Comparison of ENCODE assay signal across 9 cellular contexts in genomic region chr11:117828641-117829368, GRCh38. TPM values are rescaled to one million over a fixed set of nuclear protein-coding genes. Genes with fewer than 3 reads are reported as not detected.
DNase-seq lines count a peak whose midpoint lies in the region; ATAC-seq, FAIRE-seq and TF ChIP-seq lines count a peak whose summit lies in the region.
"Had no signal": no experiment of that assay in that cellular context is flagged by ENCODE, and none has a peak within 500 bp of the region (broad histone marks: within the 10 kb centered on the region; RNA-seq: fewer than 3 reads in every experiment).

No MANE protein-coding gene starts in this region.

- H3K36me3 Mint-ChIP-seq in activated naive CD4-positive, alpha-beta T cell treated with anti-CD3 and anti-CD28 coated beads, Interleukin-2, amount 50 U/mL, for 72 hours: no peaks in the 10 kb centered on the region

- H3K4me1 ChIP-seq in keratinocyte (ENCODE audit: control insufficient read depth, extremely low read depth, insufficient read depth, low read length): peaks cover 25% of the 10 kb centered on the region

- no peaks in the 10 kb centered on the region for H3K9me3 Mint-ChIP-seq in activated naive CD4-positive, alpha-beta T cell treated with anti-CD3 and anti-CD28 coated beads, Interleukin-2, amount 50 U/mL, for 72 hours

- H4K20me1 ChIP-seq in keratinocyte (ENCODE audit: control insufficient read depth, extremely low read depth, insufficient read depth, low read length): no peaks in the 10 kb centered on the region

- no peak overlapping the region for H2AFZ ChIP-seq in keratinocyte (ENCODE audit: control insufficient read depth, low read length)

- DNase-seq in AG08395 (ENCODE audit: low spot score) (peak; percentile 61), H7 (peak; percentile 58), keratinocyte (ENCODE audit: low read depth, low spot score) (peak; percentile 40), NCI-H1048 (lab: John Stamatoyannopoulos, UW) (no peak)
- DNase-seq in activated naive CD4-positive, alpha-beta T cell treated with anti-CD3 and anti-CD28 coated beads, Interleukin-2, amount 50 U/mL, for 72 hours (ENCODE audit: low spot score in 2 of 2): peak; percentile 74 to 88
- peak; percentile 89 to 92 for DNase-seq in stimulated activated CD8-positive, alpha-beta memory T cell treated with anti-CD3 and anti-CD28 coated beads, Interleukin-15, amount 100 ng/mL, for 4 hours (ENCODE audit: low read depth in 2 of 2)

- TF ChIP-seq CTCF in keratinocyte (optimal IDR thresholded peaks at IDR 0.05 in 1 of 3, IDR thresholded peaks at IDR 0.05 in 1 of 3, conservative IDR thresholded peaks at IDR 0.05 in 1 of 3; ENCODE audit: extremely low read depth in 1 of 3, insufficient read depth in 2 of 3, low read length in 3 of 3): no peak

- peak overlapping the region; percentile 22 to 44 for H3K27ac Mint-ChIP-seq in activated naive CD4-positive, alpha-beta T cell treated with anti-CD3 and anti-CD28 coated beads, Interleukin-2, amount 50 U/mL, for 72 hours

- H3K36me3 ChIP-seq in H7 (replicated peaks; ENCODE audit: control insufficient read depth, insufficient read depth, low read length) (no peaks in the 10 kb centered on the region), keratinocyte (ENCODE audit: control insufficient read depth in 2 of 2, extremely low read depth in 1 of 2, insufficient read depth in 2 of 2, low read length in 2 of 2) (no peaks in the 10 kb centered on the region)

- H3K9ac ChIP-seq in keratinocyte (ENCODE audit: control insufficient read depth, extremely low read depth, insufficient read depth, low read length): no peak overlapping the region

- dilution Hi-C loops in keratinocyte (cut with MboI; ENCODE audit: extremely low pct_ligation_motif_present, low sequenced_read_pairs): no loop called here

- no peak overlapping the region for H3K4me3 ChIP-seq in H7 (ENCODE audit: insufficient read depth, low read depth, low read length)
- H3K4me3 ChIP-seq in keratinocyte (ENCODE audit: control insufficient read depth in 2 of 3, extremely low read depth in 1 of 3, insufficient read depth in 2 of 3, low read depth in 1 of 3, low read length in 3 of 3): no peak overlapping the region

- peak overlapping the region; percentile 28 for H3K4me2 ChIP-seq in keratinocyte (ENCODE audit: control insufficient read depth, extremely low read depth, insufficient read depth, low read depth, low read length)

- no peaks in the 10 kb centered on the region for H3K79me2 ChIP-seq in keratinocyte (ENCODE audit: control insufficient read depth, insufficient read depth, low read length)

- ATAC-seq in SK-N-SH treated with all-trans-retinoic acid at 6 μM for 48 hours (peak; percentile 36), GM19467 (IDR thresholded peaks at IDR 0.05; ENCODE audit: unreplicated experiment) (no peak)
- peak; percentile 97 to 99 for ATAC-seq in activated naive CD4-positive, alpha-beta T cell treated with anti-CD3 and anti-CD28 coated beads, Interleukin-2, amount 50 U/mL, for 72 hours

- no peaks in the 10 kb centered on the region for H3K9me3 ChIP-seq in keratinocyte (ENCODE audit: control insufficient read depth, low read depth, low read length)

- no peaks in the 10 kb centered on the region for H3K27me3 ChIP-seq in H7 (ENCODE audit: control insufficient read depth, insufficient read depth, low read length)
- peaks cover 12% of the 10 kb centered on the region for H3K27me3 ChIP-seq in keratinocyte (ENCODE audit: control insufficient read depth, extremely low read depth, insufficient read depth, low read length)

- no peak for FAIRE-seq in keratinocyte (lab: Jason Lieb, UNC)

- H3K9me1 ChIP-seq in keratinocyte (ENCODE audit: control insufficient read depth, extremely low read depth, insufficient read depth, low read length): no peaks in the 10 kb centered on the region

- no peak overlapping the region for H3K27ac ChIP-seq in keratinocyte (ENCODE audit: control insufficient read depth, insufficient read depth, low read length)

TF ChIP-seq in SK-N-SH treated with all-trans-retinoic acid at 6 μM for 48 hours, 23 proteins besides CTCF, POLR2A, EP300 and RAD21:
- TF ChIP-seq CREB5 (CRISPR knock-in tag; IDR thresholded peaks at IDR 0.05; ENCODE audit: low read depth) (no peak), SNAI2 (CRISPR knock-in tag; IDR thresholded peaks at IDR 0.05) (no peak), ZFP3 (CRISPR knock-in tag; IDR thresholded peaks at IDR 0.05) (no peak), ESRRG (CRISPR knock-in tag; IDR thresholded peaks at IDR 0.05) (no peak), TSHZ2 (CRISPR knock-in tag; IDR thresholded peaks at IDR 0.05) (no peak), CSDC2 (CRISPR knock-in tag; IDR thresholded peaks at IDR 0.05) (no peak), ZNF70 (CRISPR knock-in tag; IDR thresholded peaks at IDR 0.05) (no peak), ZFP30 (CRISPR knock-in tag; IDR thresholded peaks at IDR 0.05) (no peak)

RNA-seq across cellular contexts. Expression of gene FXYD2, which starts 4.3 kb away (rescaled TPM):
- 0.07 and 0.66 TPM in 2 replicates for total RNA-seq in H7 (2014; rRNA removed; shearing (Covaris generic))
- total RNA-seq in activated naive CD4-positive, alpha-beta T cell treated with anti-CD3 and anti-CD28 coated beads, Interleukin-2, amount 50 U/mL, for 72 hours: 1 to 10 TPM; 1.6 to 4.8 TPM
- not detected in 3 replicates for polyA plus RNA-seq in keratinocyte
- not detected for polyA plus RNA-seq in keratinocyte (2011; ENCODE audit: low read depth)
- not detected in 2 replicates for polyA plus RNA-seq in keratinocyte (2011; cell fraction: cytosol; rRNA removed)
- polyA plus RNA-seq in keratinocyte (2011; cell fraction: nucleus; rRNA removed): not detected in 2 replicates
- polyA plus RNA-seq in keratinocyte (2012; ENCODE audit: low replicate concordance): not detected in 2 replicates
- polyA minus RNA-seq in keratinocyte: not detected in 3 replicates
- polyA minus RNA-seq in keratinocyte (2011; cell fraction: cytosol; rRNA and poly(A)+ RNA removed): not detected
- not detected in 2 replicates for polyA minus RNA-seq in keratinocyte (2011; cell fraction: nucleus; rRNA and poly(A)+ RNA removed)

RNA-seq across cellular contexts. Expression of gene DSCAML1, which starts 31.8 kb away (rescaled TPM):
- 0.33 and 0.59 TPM in 2 replicates for total RNA-seq in H7 (2014; rRNA removed; shearing (Covaris generic))
- total RNA-seq in activated naive CD4-positive, alpha-beta T cell treated with anti-CD3 and anti-CD28 coated beads, Interleukin-2, amount 50 U/mL, for 72 hours: 1 to 10 TPM; 2.5 to 5.0 TPM
- polyA plus RNA-seq in keratinocyte: not detected in 3 replicates
- not detected for polyA plus RNA-seq in keratinocyte (2011; ENCODE audit: low read depth)
- polyA plus RNA-seq in keratinocyte (2011; cell fraction: cytosol; rRNA removed): not detected in 2 replicates
- polyA plus RNA-seq in keratinocyte (2011; cell fraction: nucleus; rRNA removed): not detected in 2 replicates
- polyA plus RNA-seq in keratinocyte (2012; ENCODE audit: low replicate concordance): not detected in 2 replicates
- polyA minus RNA-seq in keratinocyte: not detected in 3 replicates
- not detected for polyA minus RNA-seq in keratinocyte (2011; cell fraction: cytosol; rRNA and poly(A)+ RNA removed)
- polyA minus RNA-seq in keratinocyte (2011; cell fraction: nucleus; rRNA and poly(A)+ RNA removed): not detected in 2 replicates
- total RNA-seq: dermis microvascular lymphatic vessel endothelial cell had no signal

RNA-seq across cellular contexts. Expression of gene FXYD6, which starts 47.7 kb away (rescaled TPM):
- 17.8 and 32.8 TPM in 2 replicates for total RNA-seq in H7 (2014; rRNA removed; shearing (Covaris generic))
- under 1 TPM in 1 of 2 donors, not detected in 1; 0.31 TPM for total RNA-seq in activated naive CD4-positive, alpha-beta T cell treated with anti-CD3 and anti-CD28 coated beads, Interleukin-2, amount 50 U/mL, for 72 hours
- not detected in 3 replicates for polyA plus RNA-seq in keratinocyte
- polyA plus RNA-seq in keratinocyte (2011; ENCODE audit: low read depth): not detected
- 0.10 TPM in 1 of 2 replicates, not detected in the other for polyA plus RNA-seq in keratinocyte (2011; cell fraction: cytosol; rRNA removed)
- not detected in 2 replicates for polyA plus RNA-seq in keratinocyte (2011; cell fraction: nucleus; rRNA removed)
- 0.34 TPM in 1 of 2 replicates, not detected in the other for polyA plus RNA-seq in keratinocyte (2012; ENCODE audit: low replicate concordance)
- polyA minus RNA-seq in keratinocyte: not detected in 3 replicates
- not detected for polyA minus RNA-seq in keratinocyte (2011; cell fraction: cytosol; rRNA and poly(A)+ RNA removed)
- not detected in 2 replicates for polyA minus RNA-seq in keratinocyte (2011; cell fraction: nucleus; rRNA and poly(A)+ RNA removed)

Comparison
In these comparisons a context has a peak if more than half of its experiments do, and no peak if none do; other contexts are left out.
1. RNA of gene FXYD6, which starts 47.7 kb away (total RNA-seq): 17.8 to 32.8 TPM in H7; 0.31 TPM in activated naive CD4-positive, alpha-beta T cell treated with anti-CD3 and anti-CD28 coated beads, Interleukin-2, amount 50 U/mL, for 72 hours; every median in the first group is over 10 times any median in the second.